ENCODE assay signal across 20 cellular contexts in genomic region chr12:8054821-8055220, GRCh38. TPM values are rescaled to one million over a fixed set of nuclear protein-coding genes. Genes with fewer than 3 reads are reported as not detected.
A peak's percentile ranks its signal among the peaks of the same experiment; 100 is the strongest.
DNase-seq lines count a peak whose midpoint lies in the region; ATAC-seq, FAIRE-seq and TF ChIP-seq lines count a peak whose summit lies in the region.
"Had no signal": no experiment of that assay in that cellular context is flagged by ENCODE, and none has a peak within 500 bp of the region (broad histone marks: within the 10 kb centered on the region; RNA-seq: fewer than 3 reads in every experiment).

No MANE protein-coding gene starts in this region.

- TF ChIP-seq CTCF in CD14-positive monocyte (IDR thresholded peaks at IDR 0.05) (no peak), HL-60 (IDR thresholded peaks at IDR 0.05; ENCODE audit: insufficient read depth, low read length) (no peak), endothelial cell (IDR thresholded peaks at IDR 0.05; ENCODE audit: unreplicated experiment) (no peak)

- H3K27ac Mint-ChIP-seq in CD14-positive monocyte, result peak overlapping the region in 5 of 7 donors; percentile 10 to 91 (median 82)
- H3K27ac Mint-ChIP-seq in endothelial cell (ENCODE audit: unreplicated experiment), result peak overlapping the region; percentile 32
- H3K27ac Mint-ChIP-seq: CD4-positive, alpha-beta T cell; HFFc6 had no signal

- H3K27ac ChIP-seq in HL-60 (replicated peaks), result peak overlapping the region; percentile 75

- no peak overlapping the region for H3K4me3 ChIP-seq in HL-60 (replicated peaks; ENCODE audit: insufficient read depth, low read length)

- H3K9me3 Mint-ChIP-seq in CD14-positive monocyte (no peaks in the 10 kb centered on the region), endothelial cell (ENCODE audit: unreplicated experiment) (no peaks in the 10 kb centered on the region)
- H3K9me3 Mint-ChIP-seq: CD4-positive, alpha-beta T cell; HFFc6 had no signal

- H3K4me1 Mint-ChIP-seq in CD14-positive monocyte (peaks cover 87% of the 10 kb centered on the region), endothelial cell (ENCODE audit: unreplicated experiment) (peaks cover 32% of the 10 kb centered on the region)

- no peaks in the 10 kb centered on the region for H3K27me3 ChIP-seq in HL-60 (ENCODE audit: insufficient read depth, poor library complexity, severe bottlenecking)
- H3K27me3 ChIP-seq: BE2C had no signal

- H3K27me3 Mint-ChIP-seq in CD14-positive monocyte (ENCODE audit: low read depth in 3 of 3) (peaks cover 0 to 3% (median 0%) of the 10 kb centered on the region in 3 donors), endothelial cell (ENCODE audit: unreplicated experiment) (peaks cover 5% of the 10 kb centered on the region)
- H3K27me3 Mint-ChIP-seq: CD4-positive, alpha-beta T cell had no signal

- intact Hi-C loops in CD14-positive monocyte (cut with micrococcal nuclease), result no loop called here

- ATAC-seq in GM21737 (IDR thresholded peaks at IDR 0.05; ENCODE audit: unreplicated experiment), result no peak
- ATAC-seq: HCT116 had no signal

- FAIRE-seq in urothelium cell line (lab: Jason Lieb, UNC), result peak; percentile 5
- FAIRE-seq: A204.1, D721Med, G401.6, GM12891 had no signal

- DNase-seq in CD14-positive monocyte (ENCODE audit: low spot score), result no peak
- DNase-seq in HL-60 (ENCODE audit: low read depth in 1 of 2, low spot score in 1 of 2), result no peak
- DNase-seq in endothelial cell (ENCODE audit: low spot score), result no peak
- no peak for DNase-seq in urothelium cell line (ENCODE audit: low spot score)
- DNase-seq in SIG-M5 (lab: John Stamatoyannopoulos, UW), result no peak
- DNase-seq: ACHN; BE2C; C1 segment of cervical spinal cord; Caco-2; CD4-positive, alpha-beta T cell; GOT3; H7; HFFc6 had no signal

- peaks cover 45 to 50% of the 10 kb centered on the region in 2 donors for H3K36me3 Mint-ChIP-seq in CD14-positive monocyte
- peaks cover 28% of the 10 kb centered on the region for H3K36me3 Mint-ChIP-seq in endothelial cell (ENCODE audit: low read depth, unreplicated experiment)

- H3K4me3 Mint-ChIP-seq in CD14-positive monocyte, result no peak overlapping the region
- H3K4me3 Mint-ChIP-seq in endothelial cell (ENCODE audit: unreplicated experiment), result no peak overlapping the region
- H3K4me3 Mint-ChIP-seq: CD4-positive, alpha-beta T cell; HFFc6 had no signal

RNA-seq across cellular contexts. Expression of gene C3AR1, which starts 11.3 kb away (rescaled TPM):
- 100 to 1,000 TPM in 1 of 2 donors, 10 to 100 TPM in 1; 67.3 to 222 TPM for polyA plus RNA-seq in CD14-positive monocyte
- 0.49 TPM for total RNA-seq in endothelial cell (ENCODE audit: unreplicated experiment)
- total RNA-seq: Caco-2, H7, HT-29 had no signal

RNA-seq across cellular contexts. Expression of gene FOXJ2, which starts 22.3 kb away (rescaled TPM):
- 1 to 10 TPM; 4.9 to 7.4 TPM for polyA plus RNA-seq in CD14-positive monocyte
- 42.7 TPM for total RNA-seq in endothelial cell (ENCODE audit: unreplicated experiment)

RNA-seq across cellular contexts. Expression of gene NECAP1, which starts 27.3 kb away (rescaled TPM):
- polyA plus RNA-seq in CD14-positive monocyte, result 10 to 100 TPM; 18.7 to 30.0 TPM
- 21.7 TPM for total RNA-seq in endothelial cell (ENCODE audit: unreplicated experiment)
